Comparison of ENCODE assay signal across 6 cellular contexts in the genomic region with DNA sequence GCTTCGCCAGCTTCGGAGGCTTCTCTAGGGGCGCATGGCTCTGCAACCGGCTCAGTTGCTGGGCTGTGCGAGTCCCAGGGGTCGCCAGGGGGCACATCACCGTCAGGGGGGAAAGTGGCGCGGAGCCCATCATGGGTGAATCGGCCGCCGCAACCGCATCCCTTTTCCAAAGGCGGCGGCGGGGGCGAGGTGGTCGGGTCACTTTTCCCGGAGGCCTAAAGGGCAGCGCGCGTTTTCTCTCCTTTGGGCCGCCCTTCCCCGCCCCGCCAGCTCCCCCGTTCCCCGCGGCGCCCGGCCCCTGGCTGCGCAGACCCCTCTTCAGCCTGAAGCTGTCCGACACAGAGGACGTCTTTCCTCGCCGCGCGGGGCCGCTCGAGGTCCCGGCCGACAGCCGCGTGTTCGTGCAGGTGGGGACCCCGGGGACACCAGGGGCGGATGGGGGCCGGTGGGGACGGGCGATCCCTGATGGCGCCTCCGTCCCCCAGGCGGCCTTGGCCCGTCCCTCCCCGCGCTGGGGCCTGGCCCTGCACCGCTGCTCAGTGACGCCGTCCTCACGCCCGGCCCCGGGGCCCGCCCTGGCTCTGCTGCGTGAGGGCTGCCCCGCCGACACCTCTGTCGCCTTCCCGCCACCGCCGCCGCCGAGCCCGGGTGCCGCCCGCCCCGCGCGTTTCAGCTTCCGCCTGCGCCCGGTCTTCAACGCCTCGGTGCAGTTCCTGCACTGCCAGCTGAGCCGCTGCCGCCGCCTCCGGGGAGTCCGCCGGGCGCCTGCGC. TPM values are rescaled to one million over a fixed set of nuclear protein-coding genes. Genes with fewer than 3 reads are reported as not detected.
A peak's percentile ranks its signal among the peaks of the same experiment; 100 is the strongest.
DNase-seq lines count a peak whose midpoint lies in the region; ATAC-seq, FAIRE-seq and TF ChIP-seq lines count a peak whose summit lies in the region.

No MANE protein-coding gene starts in this region.

- no peaks in the 10 kb centered on the region for H3K9me3 ChIP-seq in astrocyte (ENCODE audit: insufficient read depth, low read depth, low read length)
- no peaks in the 10 kb centered on the region for H3K9me3 ChIP-seq in neural progenitor cell (ENCODE audit: low read depth)

- H3K36me3 Mint-ChIP-seq in astrocyte (ENCODE audit: low read depth, unreplicated experiment), result peaks cover 2% of the 10 kb centered on the region
- peaks cover 10% of the 10 kb centered on the region for H3K36me3 Mint-ChIP-seq in neural progenitor cell

- H3K27ac ChIP-seq in astrocyte (ENCODE audit: low read depth, low read length), result no peak overlapping the region
- H3K27ac ChIP-seq in neural progenitor cell, result no peak overlapping the region

- no peak for TF ChIP-seq CTCF in AG10803 (conservative IDR thresholded peaks at IDR 0.05; ENCODE audit: low read length)
- TF ChIP-seq CTCF in astrocyte (IDR thresholded peaks at IDR 0.05; ENCODE audit: insufficient read depth, low read depth, low read length), result no peak
- TF ChIP-seq CTCF in neural progenitor cell (IDR thresholded peaks at IDR 0.05), result peak; percentile 25

- peaks cover 39% of the 10 kb centered on the region for H3F3A ChIP-seq in neural progenitor cell (ENCODE audit: low read depth)

- DNase-seq in AG10803 (ENCODE audit: low read depth) (no peak), NAMALWA (ENCODE audit: low spot score) (peak; percentile 53), astrocyte (ENCODE audit: low read depth) (no peak), neural progenitor cell (ENCODE audit: low spot score) (peak; percentile 74)

- H4K20me1 ChIP-seq in astrocyte (ENCODE audit: insufficient read depth, low read length) (peaks cover 14% of the 10 kb centered on the region), neural progenitor cell (ENCODE audit: low read depth) (peaks cover 32% of the 10 kb centered on the region)

- peaks cover 13% of the 10 kb centered on the region for H3K27me3 Mint-ChIP-seq in astrocyte (ENCODE audit: low read depth, unreplicated experiment)
- peaks cover 40% of the 10 kb centered on the region for H3K27me3 Mint-ChIP-seq in neural progenitor cell (ENCODE audit: insufficient read depth, low read depth)

- H3K36me3 ChIP-seq in astrocyte (ENCODE audit: insufficient read depth, low read length) (no peaks in the 10 kb centered on the region), neural progenitor cell (no peaks in the 10 kb centered on the region)

- no peak overlapping the region for H3K27ac Mint-ChIP-seq in astrocyte (ENCODE audit: unreplicated experiment)
- H3K27ac Mint-ChIP-seq in neural progenitor cell, result no peak overlapping the region

- H3K4me1 ChIP-seq in astrocyte (ENCODE audit: insufficient read depth, low read length), result peaks cover 25% of the 10 kb centered on the region
- H3K4me1 ChIP-seq in neural progenitor cell, result peaks cover 12% of the 10 kb centered on the region

- H2AFZ ChIP-seq in astrocyte (ENCODE audit: low read depth, low read length) (no peak overlapping the region), neural progenitor cell (replicated peaks) (peak overlapping the region; percentile 87)

- H3K9me3 Mint-ChIP-seq in astrocyte (ENCODE audit: unreplicated experiment), result no peaks in the 10 kb centered on the region
- H3K9me3 Mint-ChIP-seq in neural progenitor cell, result no peaks in the 10 kb centered on the region

- H3K79me2 ChIP-seq in astrocyte (ENCODE audit: insufficient read depth, low read length) (no peaks in the 10 kb centered on the region), neural progenitor cell (ENCODE audit: low read depth) (no peaks in the 10 kb centered on the region)

- ATAC-seq in GM21447 (IDR thresholded peaks at IDR 0.05; ENCODE audit: unreplicated experiment) (no peak), GM19035 (IDR thresholded peaks at IDR 0.05; ENCODE audit: unreplicated experiment) (no peak)

- H3K9ac ChIP-seq in astrocyte (ENCODE audit: low read length) (no peak overlapping the region), neural progenitor cell (no peak overlapping the region)

- H3K4me3 ChIP-seq in AG10803 (ENCODE audit: low read length) (peak overlapping the region; percentile 54), astrocyte (ENCODE audit: insufficient read depth, low read depth, low read length) (no peak overlapping the region), neural progenitor cell (peak overlapping the region; percentile 59)

- H3K27me3 ChIP-seq in astrocyte (ENCODE audit: insufficient read depth, low read length), result peaks cover 22% of the 10 kb centered on the region
- H3K27me3 ChIP-seq in neural progenitor cell, result peaks cover 64% of the 10 kb centered on the region

- FAIRE-seq in astrocyte (lab: Jason Lieb, UNC), result no peak

- no peak overlapping the region for H3K4me3 Mint-ChIP-seq in astrocyte (ENCODE audit: unreplicated experiment)
- H3K4me3 Mint-ChIP-seq in neural progenitor cell, result peak overlapping the region; percentile 46

- peaks cover 3% of the 10 kb centered on the region for H3K4me1 Mint-ChIP-seq in astrocyte (ENCODE audit: low read depth, unreplicated experiment)
- H3K4me1 Mint-ChIP-seq in neural progenitor cell, result peaks cover 21% of the 10 kb centered on the region

- H3K4me2 ChIP-seq in astrocyte (ENCODE audit: low read length) (peak overlapping the region; percentile 78), neural progenitor cell (peak overlapping the region; percentile 99)

RNA-seq across cellular contexts. Expression of gene TGFBR3L, which starts 1.7 kb away (rescaled TPM):
- total RNA-seq in astrocyte (2.8 and 4.6 TPM in 2 replicates), neural progenitor cell (ENCODE audit: low replicate concordance) (0.99 and 1.8 TPM in 2 replicates)

RNA-seq across cellular contexts. Expression of gene SNAPC2, which starts 3.8 kb away (rescaled TPM):
- total RNA-seq in astrocyte (14.7 and 15.2 TPM in 2 replicates), neural progenitor cell (ENCODE audit: low replicate concordance) (5.7 and 20.7 TPM in 2 replicates)

RNA-seq across cellular contexts. Expression of gene CTXN1, which starts 9.6 kb away (rescaled TPM):
- total RNA-seq in astrocyte (49.5 and 55.9 TPM in 2 replicates), neural progenitor cell (ENCODE audit: low replicate concordance) (3.7 and 34.3 TPM in 2 replicates)

RNA-seq across cellular contexts. Expression of gene MAP2K7, which starts 12.6 kb away (rescaled TPM):
- total RNA-seq in astrocyte (20.9 and 22.9 TPM in 2 replicates), neural progenitor cell (ENCODE audit: low replicate concordance) (14.4 and 20.7 TPM in 2 replicates)

RNA-seq across cellular contexts. Expression of gene TIMM44, which starts 27.1 kb away (rescaled TPM):
- total RNA-seq in astrocyte (60.5 and 71.1 TPM in 2 replicates), neural progenitor cell (ENCODE audit: low replicate concordance) (43.7 and 59.5 TPM in 2 replicates)

Comparison
In these comparisons a context has a peak if more than half of its experiments do, and no peak if none do; other contexts are left out.
1. DNase-seq: peak in NAMALWA (single experiment) and neural progenitor cell (single experiment); none in AG10803 (single experiment) and astrocyte (single experiment).